Comparison of ENCODE assay signal across 1 cellular context in the genomic region with DNA sequence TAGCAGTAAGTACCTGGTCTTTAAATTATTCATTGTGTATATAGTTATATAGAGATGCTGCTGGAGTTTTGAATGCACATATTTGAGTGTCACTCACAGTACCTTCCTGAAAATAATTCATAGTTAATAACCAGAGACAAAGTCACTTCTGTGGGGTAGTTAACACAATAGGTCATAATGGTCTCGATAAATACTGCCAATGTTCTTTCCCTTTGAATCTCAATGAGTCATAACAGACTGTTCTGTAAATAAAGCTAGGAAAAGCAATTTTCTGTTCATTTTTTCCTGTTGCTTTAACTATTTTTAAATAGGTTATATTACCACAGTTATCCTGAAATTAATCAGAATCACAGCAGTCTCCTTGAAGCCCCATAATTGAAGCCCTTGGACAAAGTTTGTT.
TF ChIP-seq lines count a peak whose summit lies in the region.

No MANE protein-coding gene starts in this region.

TF ChIP-seq in A549, 52 proteins besides CTCF, POLR2A, EP300 and RAD21 (continued from another document):
- TF ChIP-seq, protein P1, sequence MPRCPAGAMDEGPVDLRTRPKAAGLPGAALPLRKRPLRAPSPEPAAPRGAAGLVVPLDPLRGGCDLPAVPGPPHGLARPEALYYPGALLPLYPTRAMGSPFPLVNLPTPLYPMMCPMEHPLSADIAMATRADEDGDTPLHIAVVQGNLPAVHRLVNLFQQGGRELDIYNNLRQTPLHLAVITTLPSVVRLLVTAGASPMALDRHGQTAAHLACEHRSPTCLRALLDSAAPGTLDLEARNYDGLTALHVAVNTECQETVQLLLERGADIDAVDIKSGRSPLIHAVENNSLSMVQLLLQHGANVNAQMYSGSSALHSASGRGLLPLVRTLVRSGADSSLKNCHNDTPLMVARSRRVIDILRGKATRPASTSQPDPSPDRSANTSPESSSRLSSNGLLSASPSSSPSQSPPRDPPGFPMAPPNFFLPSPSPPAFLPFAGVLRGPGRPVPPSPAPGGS (IDR thresholded peaks at IDR 0.05) = no peak
